In genomic region chr9:19913151-19913550, GRCh38 we compare ENCODE assay signal across 23 cellular contexts.
"Had no signal": no experiment of that assay in that cellular context is flagged by ENCODE, and none has a peak within 500 bp of the region (broad histone marks: within the 10 kb centered on the region; RNA-seq: fewer than 3 reads in every experiment).

No MANE protein-coding gene starts in this region.

- H3K9me3 ChIP-seq: ascending aorta, esophagus squamous epithelium, gastrocnemius medialis, spleen, suprapubic skin, tibial artery had no signal

- DNase-seq: activated CD4-positive, alpha-beta T cell treated with anti-CD3 and anti-CD28 coated beads for 4 hours; activated CD4-positive, alpha-beta T cell treated with anti-CD3 and anti-CD28 coated beads, Interleukin-2, amount 50 U/mL, for 4 hours; activated CD8-positive, alpha-beta memory T cell treated with anti-CD3 and anti-CD28 coated beads, Interleukin-2, amount 50 U/mL, for 4 hours; activated gamma-delta T cell; activated naive CD4-positive, alpha-beta T cell treated with anti-CD3 and anti-CD28 coated beads, Interleukin-2, amount 10 ng/mL, durations not matched to agents 7 days and 5 days; activated naive CD8-positive, alpha-beta T cell treated with anti-CD3 and anti-CD28 coated beads, Interleukin-2, amount 10 ng/mL, durations not matched to agents 7 days and 5 days; activated T-cell treated with anti-CD3 and anti-CD28 coated beads, Interleukin-2, amount 50 U/mL, for 24 hours; caudate nucleus; esophagus squamous epithelium; gastrocnemius medialis; glutamatergic neuron; left colon; midbrain; naive thymus-derived CD8-positive, alpha-beta T cell; posterior cingulate gyrus; right cardiac atrium; spleen; stimulated activated naive CD4-positive, alpha-beta T cell; T-helper 9 cell; tibial artery had no signal

- H3K4me3 ChIP-seq: ascending aorta, esophagus squamous epithelium, gastrocnemius medialis, spleen, suprapubic skin, tibial artery had no signal

- H3K27ac ChIP-seq: ascending aorta, esophagus squamous epithelium, gastrocnemius medialis, spleen, suprapubic skin, tibial artery, VCaP had no signal

- H3K27me3 ChIP-seq: ascending aorta, esophagus squamous epithelium, gastrocnemius medialis, spleen, suprapubic skin, tibial artery had no signal

- H3K36me3 ChIP-seq: ascending aorta, esophagus squamous epithelium, gastrocnemius medialis, spleen, suprapubic skin, tibial artery had no signal

- H3K4me1 ChIP-seq: ascending aorta, esophagus squamous epithelium, gastrocnemius medialis, spleen, suprapubic skin, tibial artery had no signal
